Comparison of ENCODE assay signal across 8 cellular contexts in genomic region chr2:96209011-96209728, GRCh38. TPM values are rescaled to one million over a fixed set of nuclear protein-coding genes. Genes with fewer than 3 reads are reported as not detected.
A peak's percentile ranks its signal among the peaks of the same experiment; 100 is the strongest.
DNase-seq lines count a peak whose midpoint lies in the region; TF ChIP-seq lines count a peak whose summit lies in the region.

No MANE protein-coding gene starts in this region.

- H3K4me1 Mint-ChIP-seq in Caco-2 (ENCODE audit: low read depth, unreplicated experiment) = peaks cover 28% of the 10 kb centered on the region

- peaks cover 31% of the 10 kb centered on the region for H3K36me3 Mint-ChIP-seq in Caco-2 (ENCODE audit: insufficient read depth, unreplicated experiment)

- no peak for TF ChIP-seq CTCF in Caco-2 (IDR thresholded peaks at IDR 0.05; ENCODE audit: insufficient read depth in 1 of 2, low read depth in 1 of 2, low read length in 1 of 2, severe bottlenecking in 1 of 2, unreplicated experiment in 1 of 2)
- TF ChIP-seq CTCF in OCI-LY3 (IDR thresholded peaks at IDR 0.05; ENCODE audit: low read depth, low read length) = no peak
- TF ChIP-seq CTCF in neutrophil (IDR thresholded peaks at IDR 0.05) = no peak

- H3K27ac ChIP-seq in OCI-LY3 (ENCODE audit: low read length) (peak overlapping the region; percentile 83), neutrophil (peak overlapping the region; percentile 88)

- H3K4me1 ChIP-seq in Caco-2 (peaks cover 30% of the 10 kb centered on the region), OCI-LY3 (ENCODE audit: low read length) (peaks cover 30% of the 10 kb centered on the region), endocrine pancreas (ENCODE audit: control insufficient read depth, insufficient read depth, low read length) (peaks cover 18% of the 10 kb centered on the region), neutrophil (ENCODE audit: control insufficient read depth in 1 of 2, insufficient read depth in 1 of 2, low read depth in 1 of 2, low read length in 1 of 2) (peaks cover 39 to 42% of the 10 kb centered on the region in 2 experiments)

- H3K27ac Mint-ChIP-seq in Caco-2 (ENCODE audit: unreplicated experiment) = peak overlapping the region; percentile 80

- peak overlapping the region; percentile 96 for H3K4me3 Mint-ChIP-seq in Caco-2 (ENCODE audit: unreplicated experiment)

- CTCF ChIA-PET in Caco-2 (lab: Charles Lee) = interaction anchor here (0.7 to 2.7 kb wide), 8 partner anchors 22 to 345 kb away, joined by 3 to 21 read pairs (median 3); partner anchors contain the start of genes ASTL and DUSP2

- intact Hi-C loops in Caco-2 (cut with micrococcal nuclease; ENCODE audit: unreplicated experiment) = loop anchor here (2.0 kb wide), 1 partner anchor 64 kb away; the partner anchor contains the start of gene DUSP2

- H3K36me3 ChIP-seq in Caco-2 (ENCODE audit: control insufficient read depth, insufficient read depth, low read length) = peaks cover 2% of the 10 kb centered on the region; the same call in 1 of the 2 replicates
- H3K36me3 ChIP-seq in OCI-LY3 (replicated peaks; ENCODE audit: low read depth, low read length) = peaks cover 11% of the 10 kb centered on the region
- no peaks in the 10 kb centered on the region for H3K36me3 ChIP-seq in endocrine pancreas (ENCODE audit: control insufficient read depth, insufficient read depth, low read length)
- no peaks in the 10 kb centered on the region for H3K36me3 ChIP-seq in neutrophil

- H3K27me3 Mint-ChIP-seq in Caco-2 (ENCODE audit: insufficient read depth, unreplicated experiment) = no peaks in the 10 kb centered on the region

- H3K9ac ChIP-seq in OCI-LY3 (ENCODE audit: low read length) = peak overlapping the region; percentile 70
- peak overlapping the region; percentile 35 for H3K9ac ChIP-seq in endocrine pancreas (ENCODE audit: control insufficient read depth, insufficient read depth, low read length)

- POLR2A ChIA-PET in Caco-2 (lab: Charles Lee) = interaction anchor here (0.5 to 2.4 kb wide), 10 partner anchors 8 to 126 kb away, joined by 3 to 12 read pairs (median 3); no protein-coding TSS in a partner anchor

- H2AFZ ChIP-seq in OCI-LY3 (ENCODE audit: low read depth, low read length) = peak overlapping the region; percentile 12

- H3K4me2 ChIP-seq in OCI-LY3 (ENCODE audit: low read length) = peak overlapping the region; percentile 85

- TSS peak; percentile 58 for BruUV-seq in Caco-2 (replicated peaks; lab: Mats Ljungman, UMichigan)

- DNase-seq in Caco-2 (no peak), GM19240 (ENCODE audit: insufficient read length, low spot score) (no peak), foreskin melanocyte (no peak), NK-92 (lab: John Stamatoyannopoulos, UW; ENCODE audit: unreplicated experiment) (no peak), NCI-H446 treated with DMSO at 0.1 percent for 48 hours (lab: John Stamatoyannopoulos, UW) (no peak)

- no peaks in the 10 kb centered on the region for H3K9me3 Mint-ChIP-seq in Caco-2 (ENCODE audit: unreplicated experiment)

- peaks cover 35% of the 10 kb centered on the region for H4K20me1 ChIP-seq in OCI-LY3 (ENCODE audit: insufficient read depth, low read length)

- H3K4me3 ChIP-seq in Caco-2 (ENCODE audit: low read depth, low read length) (peak overlapping the region; percentile 28), OCI-LY3 (ENCODE audit: low read length) (peak overlapping the region; percentile 81), endocrine pancreas (ENCODE audit: control insufficient read depth, insufficient read depth, low read length) (peak overlapping the region; percentile 73), neutrophil (ENCODE audit: low read depth in 1 of 2, low read length in 1 of 2) (peak overlapping the region; percentile 87 to 97)

- H3K27me3 ChIP-seq in Caco-2 (replicated peaks; ENCODE audit: control insufficient read depth, insufficient read depth, low read length) (no peaks in the 10 kb centered on the region), OCI-LY3 (ENCODE audit: low read depth, low read length) (no peaks in the 10 kb centered on the region), endocrine pancreas (ENCODE audit: control insufficient read depth, insufficient read depth, low read length) (no peaks in the 10 kb centered on the region), neutrophil (no peaks in the 10 kb centered on the region)

- H3K79me2 ChIP-seq in OCI-LY3 (ENCODE audit: low read length) = peaks cover 57% of the 10 kb centered on the region

- no peaks in the 10 kb centered on the region for H3K9me3 ChIP-seq in Caco-2
- H3K9me3 ChIP-seq in OCI-LY3 (ENCODE audit: insufficient read depth, low read length) = no peaks in the 10 kb centered on the region
- H3K9me3 ChIP-seq in endocrine pancreas (ENCODE audit: control insufficient read depth, low read length) = no peaks in the 10 kb centered on the region
- no peaks in the 10 kb centered on the region for H3K9me3 ChIP-seq in neutrophil

RNA-seq across cellular contexts. Expression of gene STARD7, which starts 0.5 kb away (rescaled TPM):
- total RNA-seq in Caco-2 (2022) = 214 and 224 TPM in 2 replicates

RNA-seq across cellular contexts. Expression of gene TMEM127, which starts 56.6 kb away (rescaled TPM):
- 43.3 and 49.1 TPM in 2 replicates for total RNA-seq in Caco-2 (2022)

RNA-seq across cellular contexts. Expression of gene CIAO1, which starts 56.9 kb away (rescaled TPM):
- 93.8 and 97.9 TPM in 2 replicates for total RNA-seq in Caco-2 (2022)

Comparison
In these comparisons a context has a peak if more than half of its experiments do, and no peak if none do; other contexts are left out.
1. H3K4me3 ChIP-seq: peak in every context shown above with its lines; median percentile 92 in neutrophil; 81 in OCI-LY3; 73 in endocrine pancreas; 28 in Caco-2.